Comparison of ENCODE assay signal across 20 cellular contexts in the genomic region with DNA sequence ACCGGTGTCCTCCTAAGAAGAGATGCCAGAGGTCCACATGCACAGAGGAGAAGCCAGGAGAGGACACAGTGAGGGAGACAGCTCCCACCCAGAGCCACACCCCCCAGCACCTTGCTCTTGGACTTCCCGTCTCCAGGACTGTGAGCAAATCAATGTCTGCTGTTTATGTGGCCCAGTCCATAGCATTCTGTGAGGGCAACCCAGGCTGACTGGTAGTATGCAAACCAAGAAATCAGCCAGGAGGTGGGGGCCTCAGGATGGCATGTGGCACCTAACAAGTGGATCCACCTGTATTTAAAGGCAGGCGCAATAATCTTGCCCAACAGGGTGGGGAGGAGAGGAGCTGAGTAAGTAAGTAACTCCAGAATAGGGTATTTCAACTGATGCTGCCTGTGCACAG.
A peak's percentile ranks its signal among the peaks of the same experiment; 100 is the strongest.
DNase-seq lines count a peak whose midpoint lies in the region; ATAC-seq, FAIRE-seq and TF ChIP-seq lines count a peak whose summit lies in the region.
"Had no signal": no experiment of that assay in that cellular context is flagged by ENCODE, and none has a peak within 500 bp of the region (broad histone marks: within the 10 kb centered on the region; RNA-seq: fewer than 3 reads in every experiment).

No MANE protein-coding gene starts in this region.

- peaks cover 0 to 6% of the 10 kb centered on the region in 2 donors for H3K9me3 ChIP-seq in kidney (ENCODE audit: control insufficient read depth in 1 of 2, low read length in 2 of 2)
- H3K9me3 ChIP-seq in ovary: no peaks in the 10 kb centered on the region

- no peak for FAIRE-seq in kidney (lab: Jason Lieb, UNC)
- FAIRE-seq: GM12892, GM18507, HepG2 had no signal

- H3K4me1 Mint-ChIP-seq in endothelial cell (ENCODE audit: unreplicated experiment): peaks cover 2% of the 10 kb centered on the region
- H3K4me1 Mint-ChIP-seq: CD14-positive monocyte had no signal

- H3K4me3 ChIP-seq in kidney (ENCODE audit: low read length in 2 of 2) (no peak overlapping the region), ovary (no peak overlapping the region)
- H3K4me3 ChIP-seq: BLaER1, GM23248 had no signal

- no peak for TF ChIP-seq POLR2A in ovary (IDR thresholded peaks at IDR 0.05)

- H3K27me3 Mint-ChIP-seq in endothelial cell (ENCODE audit: unreplicated experiment): peaks cover 2% of the 10 kb centered on the region

- TF ChIP-seq CTCF in kidney (IDR thresholded peaks at IDR 0.05; ENCODE audit: borderline replicate concordance, extremely low read depth, insufficient read depth) (no peak), endothelial cell (IDR thresholded peaks at IDR 0.05; ENCODE audit: unreplicated experiment) (no peak), ovary (IDR thresholded peaks at IDR 0.05) (no peak)

- no peaks in the 10 kb centered on the region for H3K27me3 ChIP-seq in ovary
- H3K27me3 ChIP-seq: BLaER1 had no signal

- H3K9me3 Mint-ChIP-seq in endothelial cell (ENCODE audit: unreplicated experiment): peaks cover under 1% of the 10 kb centered on the region

- H3K36me3 ChIP-seq in kidney (ENCODE audit: control insufficient read depth in 1 of 2, insufficient read depth in 2 of 2, low read length in 2 of 2) (no peaks in the 10 kb centered on the region), ovary (no peaks in the 10 kb centered on the region)
- H3K36me3 ChIP-seq: BLaER1 had no signal

- peaks cover 7% of the 10 kb centered on the region for H3K36me3 Mint-ChIP-seq in endothelial cell (ENCODE audit: low read depth, unreplicated experiment)
- H3K36me3 Mint-ChIP-seq: CD14-positive monocyte; CD4-positive, alpha-beta memory T cell had no signal

- DNase-seq in activated effector memory CD4-positive, alpha-beta T cell treated with anti-CD3 and anti-CD28 coated beads, Interleukin-2, amount 50 U/mL, for 16 hours: peak; percentile 41
- DNase-seq in activated effector memory CD4-positive, alpha-beta T cell treated with Interleukin-2 at 50 U/mL for 16 hours: no peak
- DNase-seq in kidney: peak; percentile 22
- peak; percentile 13 for DNase-seq in sciatic nerve (ENCODE audit: low spot score)
- no peak for DNase-seq in endothelial cell (ENCODE audit: low spot score)
- DNase-seq in HT-29 (ENCODE audit: low spot score): no peak
- no peak for DNase-seq in ovary
- DNase-seq: 8988T; CD4-positive, alpha-beta memory T cell; DMS153; DMS79; GDM1; GM23248; HCEC 1CT had no signal

- H3K9ac ChIP-seq in kidney (ENCODE audit: low read length in 2 of 2): no peak overlapping the region
- H3K9ac ChIP-seq: BLaER1, GM23248 had no signal

- H3K4me3 Mint-ChIP-seq in endothelial cell (ENCODE audit: unreplicated experiment): no peak overlapping the region
- H3K4me3 Mint-ChIP-seq: CD14-positive monocyte; CD4-positive, alpha-beta memory T cell had no signal

- H3K27ac ChIP-seq in kidney (ENCODE audit: low read depth in 2 of 2, low read length in 2 of 2) (no peak overlapping the region), ovary (no peak overlapping the region)
- H3K27ac ChIP-seq: BLaER1, GM23248 had no signal

- WGBS in ovary, 3 donors: 74 to 93% (median 80%) methylated on average over 3 of the region's 3 CpGs

- intact Hi-C loops in kidney (cut with DNase I): no loop called here
- intact Hi-C loops in sciatic nerve (cut with DNase I): no loop called here
- intact Hi-C loops in ovary (cut with DNase I): no loop called here

- ATAC-seq in sciatic nerve: no peak
- ATAC-seq in HG03521 (IDR thresholded peaks at IDR 0.05; ENCODE audit: unreplicated experiment): no peak
- ATAC-seq: HepG2 had no signal

- H3K4me1 ChIP-seq in kidney (ENCODE audit: control insufficient read depth in 1 of 2, insufficient read depth in 1 of 2, low read depth in 1 of 2, low read length in 2 of 2) (no peaks in the 10 kb centered on the region), ovary (ENCODE audit: insufficient read depth) (no peaks in the 10 kb centered on the region)

- TF ChIP-seq EP300 in ovary (IDR thresholded peaks at IDR 0.05): no peak

- no peak overlapping the region for H3K27ac Mint-ChIP-seq in endothelial cell (ENCODE audit: unreplicated experiment)
- H3K27ac Mint-ChIP-seq: CD14-positive monocyte; CD4-positive, alpha-beta memory T cell had no signal

Comparison
In these comparisons a context has a peak if more than half of its experiments do, and no peak if none do; other contexts are left out.
1. DNase-seq: peak in activated effector memory CD4-positive, alpha-beta T cell treated with anti-CD3 and anti-CD28 coated beads, Interleukin-2, amount 50 U/mL, for 16 hours (single experiment), kidney (single experiment) and sciatic nerve (single experiment); none in activated effector memory CD4-positive, alpha-beta T cell treated with Interleukin-2 at 50 U/mL for 16 hours (single experiment), endothelial cell (single experiment), HT-29 (single experiment) and ovary (0 of 5).